18 cellular contexts compared by ENCODE assay signal in genomic region chr6:38184780-38185080, GRCh38.
DNase-seq lines count a peak whose midpoint lies in the region; ATAC-seq lines count a peak whose summit lies in the region.
"Had no signal": no experiment of that assay in that cellular context is flagged by ENCODE, and none has a peak within 500 bp of the region (broad histone marks: within the 10 kb centered on the region; RNA-seq: fewer than 3 reads in every experiment).

No MANE protein-coding gene starts in this region.

- DNase-seq in NCI-H1092 treated with DMSO at 0.1 percent for 48 hours (lab: John Stamatoyannopoulos, UW): peak; percentile 22
- DNase-seq in NCI-H1092 (lab: John Stamatoyannopoulos, UW): no peak
- DNase-seq in M059J (ENCODE audit: low read depth): peak; percentile 43
- peak; percentile 17 for DNase-seq in cerebellar cortex (ENCODE audit: low spot score)
- DNase-seq in pons (ENCODE audit: low spot score): peak; percentile 37
- no peak for DNase-seq in activated T-cell treated with anti-CD3 and anti-CD28 coated beads, Interleukin-2, amount 50 U/mL, for 24 hours
- DNase-seq: activated CD4-positive, alpha-beta T cell treated with anti-CD3 and anti-CD28 coated beads, Interleukin-2, amount 10 ng/mL, durations not matched to agents 7 days and 5 days; CD8-positive, alpha-beta memory T cell; DMS53; effector memory CD8-positive, alpha-beta T cell; GM23248; NCI-H1694 treated with DMSO at 0.1 percent for 48 hours; stimulated activated CD4-positive, alpha-beta T cell treated with anti-CD3 and anti-CD28 coated beads, Interleukin-4, amount 100 ng/mL, for 24 hours; stimulated activated naive CD4-positive, alpha-beta T cell treated with Interleukin-2 at 50 U/mL for 16 hours; T-helper 17 cell had no signal

- no peak overlapping the region for H3K4me3 Mint-ChIP-seq in activated T-cell treated with anti-CD3 and anti-CD28 coated beads, Interleukin-2, amount 50 U/mL, for 24 hours
- H3K4me3 Mint-ChIP-seq: activated CD4-positive, alpha-beta T cell treated with anti-CD3 and anti-CD28 coated beads, Interleukin-2, amount 10 ng/mL, durations not matched to agents 7 days and 5 days; effector memory CD8-positive, alpha-beta T cell; T-helper 17 cell had no signal

- no peaks in the 10 kb centered on the region for H3K4me1 Mint-ChIP-seq in activated T-cell treated with anti-CD3 and anti-CD28 coated beads, Interleukin-2, amount 50 U/mL, for 24 hours (ENCODE audit: low read depth)
- H3K4me1 Mint-ChIP-seq: activated CD4-positive, alpha-beta T cell treated with anti-CD3 and anti-CD28 coated beads, Interleukin-2, amount 10 ng/mL, durations not matched to agents 7 days and 5 days had no signal

- H3K9me3 Mint-ChIP-seq in activated T-cell treated with anti-CD3 and anti-CD28 coated beads, Interleukin-2, amount 50 U/mL, for 24 hours: no peaks in the 10 kb centered on the region
- H3K9me3 Mint-ChIP-seq: activated CD4-positive, alpha-beta T cell treated with anti-CD3 and anti-CD28 coated beads, Interleukin-2, amount 10 ng/mL, durations not matched to agents 7 days and 5 days; CD8-positive, alpha-beta memory T cell; effector memory CD8-positive, alpha-beta T cell had no signal

- H3K36me3 Mint-ChIP-seq in activated T-cell treated with anti-CD3 and anti-CD28 coated beads, Interleukin-2, amount 50 U/mL, for 24 hours (ENCODE audit: low read depth): peaks cover 18% of the 10 kb centered on the region

- no peaks in the 10 kb centered on the region for H3K27me3 Mint-ChIP-seq in activated T-cell treated with anti-CD3 and anti-CD28 coated beads, Interleukin-2, amount 50 U/mL, for 24 hours
- H3K27me3 Mint-ChIP-seq: activated CD4-positive, alpha-beta T cell treated with anti-CD3 and anti-CD28 coated beads, Interleukin-2, amount 10 ng/mL, durations not matched to agents 7 days and 5 days; effector memory CD8-positive, alpha-beta T cell; T-helper 17 cell had no signal

- ATAC-seq in HG03442 (IDR thresholded peaks at IDR 0.05; ENCODE audit: unreplicated experiment) (no peak), GM21529 (IDR thresholded peaks at IDR 0.05; ENCODE audit: unreplicated experiment) (no peak)
- ATAC-seq: effector memory CD8-positive, alpha-beta T cell; GM12878; T-helper 17 cell had no signal

- H3K27ac Mint-ChIP-seq in activated T-cell treated with anti-CD3 and anti-CD28 coated beads, Interleukin-2, amount 50 U/mL, for 24 hours: no peak overlapping the region
- H3K27ac Mint-ChIP-seq: activated CD4-positive, alpha-beta T cell treated with anti-CD3 and anti-CD28 coated beads, Interleukin-2, amount 10 ng/mL, durations not matched to agents 7 days and 5 days had no signal

Comparison
In these comparisons a context has a peak if more than half of its experiments do, and no peak if none do; other contexts are left out.
1. DNase-seq: peak in NCI-H1092 treated with DMSO at 0.1 percent for 48 hours (single experiment), M059J (single experiment), cerebellar cortex (single experiment) and pons (single experiment); none in NCI-H1092 (single experiment) and activated T-cell treated with anti-CD3 and anti-CD28 coated beads, Interleukin-2, amount 50 U/mL, for 24 hours (single experiment).